In genomic region chr7:68280931-68281330, GRCh38 we compare ENCODE assay signal across 34 cellular contexts.
"Had no signal": no experiment of that assay in that cellular context is flagged by ENCODE, and none has a peak within 500 bp of the region (broad histone marks: within the 10 kb centered on the region; RNA-seq: fewer than 3 reads in every experiment).

No MANE protein-coding gene starts in this region.

- FAIRE-seq: astrocyte, TTC549 had no signal

- H3K27ac ChIP-seq: adrenal gland, body of pancreas, brain microvascular endothelial cell, breast epithelium, VCaP had no signal

- H3K4me3 ChIP-seq: adrenal gland, body of pancreas, breast epithelium had no signal

- H3K4me1 ChIP-seq: adrenal gland, body of pancreas, breast epithelium had no signal

- H3K36me3 ChIP-seq: adrenal gland, brain microvascular endothelial cell, breast epithelium had no signal

- ATAC-seq: activated CD8-positive, alpha-beta T cell treated with anti-CD3 and anti-CD28 coated beads for 36 hours; activated naive CD4-positive, alpha-beta T cell treated with anti-CD3 and anti-CD28 coated beads, Interleukin-2, amount 50 U/mL, for 72 hours; activated T-cell treated with anti-CD3 and anti-CD28 coated beads, Interleukin-2, amount 50 U/mL, for 4 hours; activated T-cell treated with anti-CD3 and anti-CD28 coated beads, Interleukin-2, amount 50 U/mL, for 72 hours; activated T-helper 17 cell treated with anti-CD3 and anti-CD28 coated beads, Interleukin-2, amount 50 U/mL, for 72 hours; body of pancreas had no signal

- DNase-seq: activated B cell treated with CpG ODN at 0.5 μM for 24 hours; activated CD4-positive, alpha-beta memory T cell treated with anti-CD3 and anti-CD28 coated beads for 36 hours; activated CD4-positive, alpha-beta T cell treated with anti-CD3 and anti-CD28 coated beads for 4 hours; activated CD4-positive, alpha-beta T cell treated with anti-CD3 and anti-CD28 coated beads, Interleukin-2, amount 10 ng/mL, durations not matched to agents 24 days and 14 days; activated CD4-positive, alpha-beta T cell treated with anti-CD3 and anti-CD28 coated beads, Interleukin-2, amount 50 U/mL, for 1 hour; activated CD4-positive, alpha-beta T cell treated with anti-CD3 and anti-CD28 coated beads, Interleukin-2, amount 50 U/mL, for 4 hours; activated CD4-positive, CD25-positive, alpha-beta regulatory T cell treated with anti-CD3 and anti-CD28 coated beads, Interleukin-2, amount 50 U/mL, for 72 hours; activated CD8-positive, alpha-beta memory T cell treated with anti-CD3 and anti-CD28 coated beads, Interleukin-2, amount 50 U/mL, for 4 hours; activated CD8-positive, alpha-beta T cell treated with anti-CD3 and anti-CD28 coated beads for 36 hours; activated effector memory CD4-positive, alpha-beta T cell treated with anti-CD3 and anti-CD28 coated beads, Interleukin-2, amount 50 U/mL, for 16 hours; activated gamma-delta T cell treated with Interleukin-2 at 50 U/mL for 16 hours; activated naive CD4-positive, alpha-beta T cell; activated naive CD4-positive, alpha-beta T cell treated with anti-CD3 and anti-CD28 coated beads for 36 hours; activated naive CD4-positive, alpha-beta T cell treated with anti-CD3 and anti-CD28 coated beads, Interleukin-2, amount 50 U/mL, for 16 hours; activated naive CD8-positive, alpha-beta T cell treated with anti-CD3 and anti-CD28 coated beads for 36 hours; activated T-cell treated with anti-CD3 and anti-CD28 coated beads for 4 hours; activated T-cell treated with anti-CD3 and anti-CD28 coated beads, Interleukin-2, amount 50 U/mL, for 1 hour; activated T-cell treated with anti-CD3 and anti-CD28 coated beads, Interleukin-2, amount 50 U/mL, for 4 hours; activated T-cell treated with anti-CD3 and anti-CD28 coated beads, Interleukin-2, amount 50 U/mL, for 72 hours; adrenal gland; amniotic stem cell; aorta; body of pancreas; brain microvascular endothelial cell; central memory CD4-positive, alpha-beta T cell; T-helper 1 cell; T-helper 2 cell; T-helper 9 cell had no signal

- H3K9me3 ChIP-seq: adrenal gland, body of pancreas, breast epithelium had no signal

- H3K27me3 ChIP-seq: adrenal gland, brain microvascular endothelial cell, breast epithelium had no signal
